In the genomic region with DNA sequence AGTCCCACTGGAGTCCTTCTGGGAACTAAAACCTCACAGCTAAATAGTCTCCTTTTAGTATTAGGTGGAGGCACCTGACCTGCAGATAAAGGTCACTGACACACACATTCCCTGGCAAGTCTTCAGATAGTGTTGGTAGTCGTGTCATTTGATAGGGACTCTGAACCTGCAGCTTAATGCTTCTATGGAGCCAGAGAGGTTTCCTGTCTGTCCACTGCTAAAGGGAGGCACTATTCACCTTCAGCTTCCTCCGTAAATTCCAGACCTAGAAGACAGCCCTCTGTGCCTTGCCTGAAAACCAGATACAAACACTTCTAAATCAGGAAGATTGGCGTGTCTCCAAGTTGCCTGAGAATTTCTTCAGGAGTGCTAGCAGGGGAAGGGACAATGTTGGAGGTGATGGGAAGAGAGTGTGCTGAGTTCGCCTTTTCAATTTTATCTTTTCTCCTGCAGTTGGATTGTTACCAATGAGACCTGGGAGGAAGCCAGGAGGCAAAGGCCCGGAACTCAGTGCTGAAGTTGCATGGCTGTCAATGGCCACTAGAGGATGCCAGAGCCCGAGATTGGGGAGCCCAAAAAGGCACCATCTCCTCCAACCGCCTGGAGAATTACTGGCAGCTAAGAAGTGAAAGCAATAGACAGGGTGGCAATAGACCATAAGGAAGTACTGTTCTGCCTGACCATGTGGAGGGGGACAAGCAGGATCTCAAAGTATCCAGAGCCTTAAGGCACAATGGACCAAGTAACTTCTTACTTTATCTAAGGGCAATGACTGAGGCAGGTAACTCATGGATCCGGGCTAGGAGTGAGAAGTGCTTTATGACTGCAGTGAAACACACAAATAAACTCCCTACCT, we compare ENCODE assay signal across 8 cellular contexts.
DNase-seq lines count a peak whose midpoint lies in the region; TF ChIP-seq lines count a peak whose summit lies in the region.

No MANE protein-coding gene starts in this region.

- peaks cover 0 to 6% (median 3%) of the 10 kb centered on the region in 3 experiments; a peak in 1 of 7 replicates for H3K36me3 Mint-ChIP-seq in H9 (ENCODE audit: insufficient read depth in 1 of 3, low read depth in 3 of 3)

- DNase-seq in GM04504 (ENCODE audit: low read depth) (peak; percentile 42), H9 (peak; percentile 86), MM.1S (peak; percentile 84), SJSA1 (ENCODE audit: low read depth in 1 of 2, low spot score in 2 of 2) (peak; percentile 58 to 63), glomerular visceral epithelial cell (ENCODE audit: extremely low spot score) (peak; percentile 77), posterior vena cava (ENCODE audit: low spot score) (peak; percentile 83), vagina (ENCODE audit: extremely low spot score in 2 of 2) (no peak)
- DNase-seq in activated naive CD4-positive, alpha-beta T cell (lab: John Stamatoyannopoulos, UW) = peak; percentile 12 to 40 (median 22)

- no peak overlapping the region for H2BK5ac ChIP-seq in H9 (ENCODE audit: insufficient read length, low read length)

- no peak overlapping the region for H2BK12ac ChIP-seq in H9 (ENCODE audit: insufficient read length, low read depth, low read length)

- H3K36me3 ChIP-seq in MM.1S (replicated peaks; ENCODE audit: insufficient read depth, low read length) (no peaks in the 10 kb centered on the region), SJSA1 (no peaks in the 10 kb centered on the region), vagina (no peaks in the 10 kb centered on the region)

- H3K56ac ChIP-seq in H9 (ENCODE audit: insufficient read length, low read depth, low read length) = no peak overlapping the region

- H4K5ac ChIP-seq in H9 (ENCODE audit: insufficient read length, low read depth, low read length) = no peak overlapping the region

- H3K14ac ChIP-seq in H9 (ENCODE audit: insufficient read depth, low read length) = no peak overlapping the region

- H3K4me3 ChIP-seq in MM.1S (ENCODE audit: low read length) = no peak overlapping the region
- no peak overlapping the region for H3K4me3 ChIP-seq in SJSA1
- H3K4me3 ChIP-seq in vagina = no peak overlapping the region

- H3K4me1 Mint-ChIP-seq in H9 = peaks cover 0 to 2% of the 10 kb centered on the region in 2 experiments; a peak in 2 of 4 replicates

- H3T11ph ChIP-seq in H9 (ENCODE audit: low read length) = no peak overlapping the region

- peak; percentile 93 for TF ChIP-seq CTCF in H9 (conservative IDR thresholded peaks at IDR 0.05)
- peak; percentile 98 for TF ChIP-seq CTCF in MM.1S (IDR thresholded peaks at IDR 0.05; ENCODE audit: low read length)
- TF ChIP-seq CTCF in vagina (IDR thresholded peaks at IDR 0.05) = peak in 2 of 3 experiments; percentile 70 to 75

- no peak for TF ChIP-seq POLR2A in vagina (IDR thresholded peaks at IDR 0.05)

- no peak overlapping the region for H3K4me3 Mint-ChIP-seq in H9

- no CpG with 5 or more reads among the region's 8 CpGs for WGBS in H9 (ENCODE audit: extremely low coverage, insufficient read length, low lambda C conversion rate)

- no peaks in the 10 kb centered on the region for H4K20me1 ChIP-seq in H9 (ENCODE audit: control insufficient read depth, insufficient read depth, insufficient read length)
- no peaks in the 10 kb centered on the region for H4K20me1 ChIP-seq in MM.1S (ENCODE audit: insufficient read depth, low read length)

- no peaks in the 10 kb centered on the region for H3K27me3 ChIP-seq in H9 (ENCODE audit: insufficient read depth, low read length)
- H3K27me3 ChIP-seq in MM.1S (replicated peaks; ENCODE audit: insufficient read depth, low read length) = no peaks in the 10 kb centered on the region
- H3K27me3 ChIP-seq in SJSA1 (replicated peaks) = no peaks in the 10 kb centered on the region
- H3K27me3 ChIP-seq in vagina = no peaks in the 10 kb centered on the region

- H3K79me2 ChIP-seq in H9 (ENCODE audit: insufficient read depth, low read length) (no peaks in the 10 kb centered on the region), MM.1S (ENCODE audit: low read length) (no peaks in the 10 kb centered on the region)

- no peaks in the 10 kb centered on the region for H3K23me2 ChIP-seq in H9 (ENCODE audit: insufficient read length, low read depth, low read length, poor library complexity, severe bottlenecking)

- peak overlapping the region in 1 of 3 experiments; percentile 12; a peak in 1 of 7 replicates for H3K27ac Mint-ChIP-seq in H9

- no peak overlapping the region for H2BK20ac ChIP-seq in H9 (ENCODE audit: low read depth, low read length, poor library complexity, severe bottlenecking)

- no peak overlapping the region for H3K23ac ChIP-seq in H9 (ENCODE audit: insufficient read length, low read depth, low read length)

- no peak overlapping the region for H3K4ac ChIP-seq in H9 (ENCODE audit: low read depth, low read length)

- no peak overlapping the region for H4K91ac ChIP-seq in H9 (ENCODE audit: insufficient read length, low read depth, low read length)

- H2BK120ac ChIP-seq in H9 (ENCODE audit: low read depth, low read length, poor library complexity, severe bottlenecking) = no peak overlapping the region

- no peak overlapping the region for H4K8ac ChIP-seq in H9 (replicated peaks; ENCODE audit: insufficient read length, low read depth, low read length)

- no peak overlapping the region for H3K18ac ChIP-seq in H9 (ENCODE audit: insufficient read length, low read depth, low read length)

- H3K9ac ChIP-seq in H9 (ENCODE audit: extremely low read depth, insufficient read length, low read length) (no peak overlapping the region), MM.1S (ENCODE audit: low read length) (no peak overlapping the region)

- no peaks in the 10 kb centered on the region for H3F3A ChIP-seq in MM.1S (ENCODE audit: insufficient read depth, low read length)

- no peak overlapping the region for H3K4me2 ChIP-seq in H9 (ENCODE audit: insufficient read depth, insufficient read length, low read length)
- peak overlapping the region; percentile 42; the same call in 1 of the 2 replicates for H3K4me2 ChIP-seq in MM.1S (ENCODE audit: low read depth, low read length)

- peaks cover 6 to 8% of the 10 kb centered on the region in 2 experiments; a peak in 3 of 5 replicates for H3K9me3 Mint-ChIP-seq in H9

- peak overlapping the region; percentile 84 for H2AFZ ChIP-seq in H9 (ENCODE audit: low read length)
- peak overlapping the region; percentile 71 for H2AFZ ChIP-seq in MM.1S (ENCODE audit: low read length)

- intact Hi-C loops in posterior vena cava (cut with DNase I) = no loop called here
- intact Hi-C loops in vagina (cut with DNase I) = no loop called here

- no peak overlapping the region for H2AK5ac ChIP-seq in H9 (ENCODE audit: insufficient read length, low read length)

- no peaks in the 10 kb centered on the region for H3K79me1 ChIP-seq in H9 (ENCODE audit: insufficient read depth, low read depth, low read length, poor library complexity, severe bottlenecking)

- H2BK15ac ChIP-seq in H9 (ENCODE audit: low read depth, low read length) = no peak overlapping the region

- H3K9me3 ChIP-seq in H9 (ENCODE audit: control insufficient read depth, low read depth, low read length) (no peaks in the 10 kb centered on the region), MM.1S (replicated peaks; ENCODE audit: insufficient read depth, low read length) (no peaks in the 10 kb centered on the region), SJSA1 (replicated peaks) (no peaks in the 10 kb centered on the region), vagina (no peaks in the 10 kb centered on the region)

- H3K27ac ChIP-seq in H9 (ENCODE audit: insufficient read length, low read depth, low read length) (no peak overlapping the region), MM.1S (ENCODE audit: low read length) (no peak overlapping the region), SJSA1 (no peak overlapping the region), vagina (no peak overlapping the region)

- no peaks in the 10 kb centered on the region; the same call in 1 of the 2 replicates for H3K27me3 Mint-ChIP-seq in H9 (ENCODE audit: low read depth)

- no peaks in the 10 kb centered on the region for H3K9me2 ChIP-seq in MM.1S (replicated peaks; ENCODE audit: insufficient read depth, low read length)

- H3K4me1 ChIP-seq in H9 (ENCODE audit: insufficient read depth, low read length) (no peaks in the 10 kb centered on the region), MM.1S (ENCODE audit: low read length) (no peaks in the 10 kb centered on the region), SJSA1 (replicated peaks) (no peaks in the 10 kb centered on the region), vagina (no peaks in the 10 kb centered on the region)

Comparison
In these comparisons a context has a peak if more than half of its experiments do, and no peak if none do; other contexts are left out.
1. DNase-seq: peak in GM04504 (single experiment), H9 (single experiment), MM.1S (single experiment), SJSA1 (2 of 2), activated naive CD4-positive, alpha-beta T cell (4 of 4), glomerular visceral epithelial cell (single experiment) and posterior vena cava (single experiment); none in vagina (0 of 2).
2. Peak in every context shown above with its lines, with median percentiles within 50 percentile points of each other: CTCF ChIP-seq.